ENCODE assay signal across 1 cellular context in genomic region chr4:76905521-76905920, GRCh38.
TF ChIP-seq lines count a peak whose summit lies in the region.

No MANE protein-coding gene starts in this region.

TF ChIP-seq in K562, 482 proteins besides CTCF, POLR2A, EP300 and RAD21:
- TF ChIP-seq TCF3 (CRISPR knock-in tag; IDR thresholded peaks at IDR 0.05) (no peak), DACH1 (IDR thresholded peaks at IDR 0.05; ENCODE audit: partially characterized antibody) (peak; percentile 77)
